ENCODE assay signal across 8 cellular contexts in genomic region chr12:70367268-70368141, GRCh38. TPM values are rescaled to one million over a fixed set of nuclear protein-coding genes. Genes with fewer than 3 reads are reported as not detected.
A peak's percentile ranks its signal among the peaks of the same experiment; 100 is the strongest.
DNase-seq lines count a peak whose midpoint lies in the region; ATAC-seq and TF ChIP-seq lines count a peak whose summit lies in the region.

No MANE protein-coding gene starts in this region.

- no peaks in the 10 kb centered on the region for H3K9me3 Mint-ChIP-seq in CD4-positive, alpha-beta T cell

- no peak for TF ChIP-seq CTCF in CD4-positive, alpha-beta T cell (IDR thresholded peaks at IDR 0.05)
- no peak for TF ChIP-seq CTCF in KMS-11 (conservative IDR thresholded peaks at IDR 0.05; ENCODE audit: low read depth, low read length)
- TF ChIP-seq CTCF in coronary artery (IDR thresholded peaks at IDR 0.05), result no peak

- CTCF ChIA-PET in CD4-positive, alpha-beta T cell (lab: Charles Lee), result interaction anchor here (1.0 kb wide), 1 partner anchor 10 kb away, joined by 3 read pairs; no protein-coding TSS in a partner anchor

- H3K27me3 Mint-ChIP-seq in CD4-positive, alpha-beta T cell, result peaks cover 5% of the 10 kb centered on the region

- peak overlapping the region; percentile 36 for H3K27ac ChIP-seq in CD4-positive, alpha-beta T cell (ENCODE audit: low read depth, low read length)
- no peak overlapping the region for H3K27ac ChIP-seq in KMS-11
- peak overlapping the region; percentile 2 to 65 for H3K27ac ChIP-seq in coronary artery

- peaks cover 16% of the 10 kb centered on the region for H3K4me1 ChIP-seq in KMS-11 (ENCODE audit: low read depth, poor library complexity, severe bottlenecking)
- H3K4me1 ChIP-seq in mononuclear cell (ENCODE audit: insufficient read depth, low read length), result peaks cover 17% of the 10 kb centered on the region

- no peaks in the 10 kb centered on the region for H3K36me3 ChIP-seq in KMS-11 (ENCODE audit: insufficient read depth)

- peaks cover 33% of the 10 kb centered on the region for H3K4me1 Mint-ChIP-seq in CD4-positive, alpha-beta T cell (ENCODE audit: low read depth)

- POLR2A ChIA-PET in CD4-positive, alpha-beta T cell (lab: Charles Lee), result interaction anchor here (1.0 to 3.2 kb wide), 4 partner anchors 9 to 124 kb away, joined by 3 to 32 read pairs (median 14); partner anchors contain the start of gene CNOT2

- H3K79me2 ChIP-seq in KMS-11 (ENCODE audit: insufficient read depth, low read depth), result no peaks in the 10 kb centered on the region

- H3K27ac Mint-ChIP-seq in CD4-positive, alpha-beta T cell, result peak overlapping the region; percentile 77

- H3K4me2 ChIP-seq in KMS-11, result peak overlapping the region; percentile 79

- peak overlapping the region; percentile 99 for H2AFZ ChIP-seq in KMS-11 (ENCODE audit: low read depth)

- DNase-seq in CD4-positive, alpha-beta T cell, result no peak
- no peak for DNase-seq in coronary artery (ENCODE audit: low spot score)
- no peak for DNase-seq in SIG-M5 treated with dmso at 0.1 percent for 504 hours (lab: John Stamatoyannopoulos, UW; ENCODE audit: unreplicated experiment)
- DNase-seq in activated effector memory CD4-positive, alpha-beta T cell treated with Interleukin-2 at 50 U/mL for 16 hours, result no peak

- no peaks in the 10 kb centered on the region for H3K9me3 ChIP-seq in CD4-positive, alpha-beta T cell (ENCODE audit: control insufficient read depth, low read length)
- no peaks in the 10 kb centered on the region for H3K9me3 ChIP-seq in mononuclear cell (ENCODE audit: low read depth, low read length)

- peaks cover 10% of the 10 kb centered on the region for H3K36me3 Mint-ChIP-seq in CD4-positive, alpha-beta T cell (ENCODE audit: low read depth)

- intact Hi-C loops in CD4-positive, alpha-beta T cell (cut with DNase I, micrococcal nuclease), result loop anchor here (2.0 to 10.0 kb wide), 3 partner anchors 123 to 1297 kb away; partner anchors contain the start of genes CCT2 (in 1 of the 2), THAP2 (in 1 of the 2) and ZFC3H1 (in 1 of the 2)

- H3K4me3 ChIP-seq in KMS-11 (IDR thresholded peaks at IDR 0.05; ENCODE audit: insufficient read depth, low read depth, low read length) (no peak overlapping the region), coronary artery (peak overlapping the region; percentile 87), mononuclear cell (ENCODE audit: low read length) (peak overlapping the region; percentile 51)

- H3K4me3 Mint-ChIP-seq in CD4-positive, alpha-beta T cell, result peak overlapping the region; percentile 96

- H4K20me1 ChIP-seq in KMS-11 (ENCODE audit: insufficient read depth), result no peaks in the 10 kb centered on the region

- ATAC-seq in CD4-positive, alpha-beta T cell (ENCODE audit: poor library complexity), result no peak
- ATAC-seq in HG02588 (IDR thresholded peaks at IDR 0.05; ENCODE audit: unreplicated experiment), result no peak
- ATAC-seq in GM18517 (IDR thresholded peaks at IDR 0.05; ENCODE audit: unreplicated experiment), result no peak

- peak overlapping the region; percentile 19; the same call in 1 of the 2 replicates for H3K9ac ChIP-seq in KMS-11

- H3K27me3 ChIP-seq in CD4-positive, alpha-beta T cell (ENCODE audit: control insufficient read depth, insufficient read depth, low read length), result peaks cover 7% of the 10 kb centered on the region
- H3K27me3 ChIP-seq in KMS-11 (ENCODE audit: insufficient read depth, low read depth), result peaks cover 15% of the 10 kb centered on the region; the same call in 1 of the 2 replicates
- H3K27me3 ChIP-seq in mononuclear cell (ENCODE audit: insufficient read depth, low read length), result peaks cover 58% of the 10 kb centered on the region

RNA-seq across cellular contexts. Expression of gene KCNMB4, which starts 1.4 kb away (rescaled TPM):
- total RNA-seq in CD4-positive, alpha-beta T cell, result under 1 TPM; 0.53 to 0.71 TPM
- 0.63 TPM for total RNA-seq in mononuclear cell
